Comparison of ENCODE assay signal across 17 cellular contexts in the genomic region with DNA sequence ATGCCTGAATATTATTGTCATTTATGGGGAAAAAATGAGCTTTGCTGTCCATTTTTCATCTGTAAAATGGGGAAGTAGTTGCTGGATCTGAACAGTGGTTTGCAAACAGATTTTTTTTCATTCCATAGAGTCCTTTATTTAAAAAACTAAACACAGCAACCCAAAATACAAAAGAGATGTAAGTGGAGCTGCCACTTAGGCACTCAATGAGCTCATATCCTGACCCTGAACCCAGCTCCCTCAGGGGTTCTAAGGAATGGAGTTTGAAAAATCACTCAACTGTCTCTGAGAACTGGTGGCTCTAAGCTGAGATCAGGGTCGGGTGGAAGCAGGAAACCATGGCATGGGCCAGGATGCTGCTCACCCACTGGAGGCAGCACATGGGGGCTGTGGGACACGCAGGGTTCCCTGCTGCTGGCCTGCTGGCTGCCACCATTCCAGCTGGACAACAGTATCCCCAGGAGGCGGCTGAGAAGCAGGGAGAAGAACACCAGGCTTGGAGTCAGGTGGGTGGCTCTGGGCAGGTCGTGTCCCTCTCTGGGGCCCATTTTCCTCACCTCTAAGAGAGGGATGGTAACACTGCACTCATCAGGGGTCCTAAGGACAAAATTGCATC. TPM values are rescaled to one million over a fixed set of nuclear protein-coding genes. Genes with fewer than 3 reads are reported as not detected.
DNase-seq lines count a peak whose midpoint lies in the region; ATAC-seq and TF ChIP-seq lines count a peak whose summit lies in the region.
"Had no signal": no experiment of that assay in that cellular context is flagged by ENCODE, and none has a peak within 500 bp of the region (broad histone marks: within the 10 kb centered on the region; RNA-seq: fewer than 3 reads in every experiment).

No MANE protein-coding gene starts in this region.

- no peak for TF ChIP-seq EP300 in transverse colon (IDR thresholded peaks at IDR 0.05; ENCODE audit: low read depth)

- H3K4me3 Mint-ChIP-seq in T-helper 17 cell = no peak overlapping the region
- H3K4me3 Mint-ChIP-seq: type B pancreatic cell had no signal

- H3K4me3 ChIP-seq in left ventricle myocardium inferior (no peak overlapping the region), transverse colon (no peak overlapping the region)
- H3K4me3 ChIP-seq: body of pancreas, gastrocnemius medialis had no signal

- no peaks in the 10 kb centered on the region for H3K9me3 ChIP-seq in left ventricle myocardium inferior (replicated peaks)
- H3K9me3 ChIP-seq in T-helper 17 cell (ENCODE audit: control insufficient read depth, low read length, poor library complexity, severe bottlenecking) = no peaks in the 10 kb centered on the region
- H3K9me3 ChIP-seq in transverse colon = no peaks in the 10 kb centered on the region
- H3K9me3 ChIP-seq: body of pancreas, gastrocnemius medialis had no signal

- WGBS in transverse colon (ENCODE audit: low coverage in 1 of 2), 2 donors = 81 to 100% methylated on average over 1 to 4 of the region's 4 CpGs

- DNase-seq in left ventricle myocardium inferior (no peak), Right ventricle myocardium superior (no peak), T-helper 17 cell (no peak), fibroblast of gingiva (ENCODE audit: low read depth) (peak; percentile 36), transverse colon (no peak), GM19240 (ENCODE audit: insufficient read length, low spot score) (no peak)
- DNase-seq: activated CD4-positive, CD25-positive, alpha-beta regulatory T cell; body of pancreas; effector CD8-positive, alpha-beta T cell; gastrocnemius medialis; midbrain; MM.1S; NCI-H2171 had no signal

- no peaks in the 10 kb centered on the region for H3K27me3 Mint-ChIP-seq in T-helper 17 cell
- H3K27me3 Mint-ChIP-seq: progenitor cell of endocrine pancreas, type B pancreatic cell had no signal

- ATAC-seq in Right ventricle myocardium superior (ENCODE audit: poor library complexity) (no peak), T-helper 17 cell (no peak), GM21619 (IDR thresholded peaks at IDR 0.05; ENCODE audit: unreplicated experiment) (no peak), GM19023 (IDR thresholded peaks at IDR 0.05; ENCODE audit: unreplicated experiment) (no peak)
- ATAC-seq: body of pancreas, gastrocnemius medialis had no signal

- H3K36me3 Mint-ChIP-seq in T-helper 17 cell (ENCODE audit: low read depth) = no peaks in the 10 kb centered on the region
- H3K36me3 Mint-ChIP-seq: type B pancreatic cell had no signal

- H3K4me1 ChIP-seq in left ventricle myocardium inferior (peaks cover 68% of the 10 kb centered on the region), transverse colon (peaks cover 35 to 77% (median 35%) of the 10 kb centered on the region in 4 donors)

- intact Hi-C loops in left ventricle myocardium inferior (cut with micrococcal nuclease) = no loop called here
- intact Hi-C loops in Right ventricle myocardium superior (cut with DNase I) = no loop called here
- intact Hi-C loops in transverse colon (cut with DNase I; ENCODE audit: low total_unique reads) = no loop called here

- H3K4me1 Mint-ChIP-seq in T-helper 17 cell = peaks cover 48% of the 10 kb centered on the region

- in situ Hi-C loops in transverse colon (cut with MboI; ENCODE audit: low pct_ligation_motif_present in 1 of 4, low pct_unique_long_range_greater_than_20kb in 1 of 4, low sequenced_read_pairs in 3 of 4) = no loop called here

- no peaks in the 10 kb centered on the region for H3K27me3 ChIP-seq in left ventricle myocardium inferior (ENCODE audit: low read depth)
- H3K27me3 ChIP-seq in transverse colon = no peaks in the 10 kb centered on the region
- H3K27me3 ChIP-seq: body of pancreas, gastrocnemius medialis had no signal

- H3K27ac ChIP-seq in left ventricle myocardium inferior (replicated peaks) = peak overlapping the region; percentile 27
- peak overlapping the region in 3 of 4 donors; percentile 43 to 54 (median 50) for H3K27ac ChIP-seq in transverse colon

- no peak for TF ChIP-seq POLR2A in transverse colon (IDR thresholded peaks at IDR 0.05)

- H3K36me3 ChIP-seq in left ventricle myocardium inferior (no peaks in the 10 kb centered on the region), transverse colon (no peaks in the 10 kb centered on the region)
- H3K36me3 ChIP-seq: gastrocnemius medialis had no signal

- TF ChIP-seq CTCF in left ventricle myocardium inferior (IDR thresholded peaks at IDR 0.05; ENCODE audit: borderline replicate concordance) (no peak), transverse colon (IDR thresholded peaks at IDR 0.05) (no peak)

- peak overlapping the region; percentile 100 for H3K27ac Mint-ChIP-seq in T-helper 17 cell
- H3K27ac Mint-ChIP-seq: progenitor cell of endocrine pancreas, type B pancreatic cell had no signal

RNA-seq across cellular contexts. Expression of a gene that starts 9.6 kb away (rescaled TPM):
- total RNA-seq in left ventricle myocardium inferior = 54.7 TPM
- 45.3 TPM for total RNA-seq in Right ventricle myocardium superior
- total RNA-seq in T-helper 17 cell = 100 to 1,000 TPM; 116 to 117 TPM
- total RNA-seq in transverse colon = 100 to 1,000 TPM in 3 of 4 donors, 10 to 100 TPM in 1; 55.9 to 149 (median 112) TPM
